20 cellular contexts compared by ENCODE assay signal in genomic region chr13:33265607-33266006, GRCh38. TPM values are rescaled to one million over a fixed set of nuclear protein-coding genes. Genes with fewer than 3 reads are reported as not detected.
"Had no signal": no experiment of that assay in that cellular context is flagged by ENCODE, and none has a peak within 500 bp of the region (broad histone marks: within the 10 kb centered on the region; RNA-seq: fewer than 3 reads in every experiment).

No MANE protein-coding gene starts in this region.

- DNase-seq: activated B cell treated with CpG ODN at 0.5 μM for 24 hours; activated CD4-positive, alpha-beta T cell treated with anti-CD3 and anti-CD28 coated beads for 36 hours; activated CD4-positive, alpha-beta T cell treated with anti-CD3 and anti-CD28 coated beads, Interleukin-2, amount 50 U/mL, for 4 hours; activated CD8-positive, alpha-beta memory T cell treated with anti-CD3 and anti-CD28 coated beads, Interleukin-2, amount 50 U/mL, for 48 hours; activated naive CD4-positive, alpha-beta T cell treated with Interleukin-2 at 50 U/mL for 16 hours; activated naive CD8-positive, alpha-beta T cell treated with anti-CD3 and anti-CD28 coated beads for 36 hours; activated T-cell treated with anti-CD3 and anti-CD28 coated beads, Interleukin-2, amount 50 U/mL, for 4 hours; cortex of kidney; foreskin fibroblast; kidney glomerular epithelial cell; left lung; right lobe of liver; spleen; stimulated activated CD4-positive, alpha-beta T cell treated with anti-CD3 and anti-CD28 coated beads, Interleukin-4, amount 100 ng/mL, for 1 hour; stimulated activated naive CD4-positive, alpha-beta T cell; SW 1271; T-helper 17 cell had no signal

- ATAC-seq: activated CD4-positive, alpha-beta T cell treated with anti-CD3 and anti-CD28 coated beads for 36 hours; activated T-cell treated with anti-CD3 and anti-CD28 coated beads, Interleukin-2, amount 50 U/mL, for 4 hours; left lung; natural killer cell treated with Interleukin-12 subunit alpha and Interleukin-12 subunit beta and Interleukin-15 and Interleukin-18, amount 100 ng/mL, for 72 hours; right lobe of liver; T-helper 17 cell had no signal

- H3K4me2 ChIP-seq: hepatocyte had no signal

- H2AFZ ChIP-seq: hepatocyte had no signal

- H3K9me3 ChIP-seq: left lung, right lobe of liver, spleen had no signal

- H3K36me3 ChIP-seq: cardiac muscle cell, left lung, right lobe of liver, spleen had no signal

- H3K4me3 ChIP-seq: cardiac muscle cell, hepatocyte, left lung, right lobe of liver, spleen had no signal

- H3K27me3 ChIP-seq: cardiac muscle cell, hepatocyte, left lung, right lobe of liver, spleen had no signal

- H3K27ac ChIP-seq: cardiac muscle cell, hepatocyte, left lung, spleen had no signal

RNA-seq across cellular contexts. Expression of gene STARD13, which starts 19.9 kb away (rescaled TPM):
- total RNA-seq: T-helper 17 cell had no signal
